Comparison of ENCODE assay signal across 25 cellular contexts in the genomic region with DNA sequence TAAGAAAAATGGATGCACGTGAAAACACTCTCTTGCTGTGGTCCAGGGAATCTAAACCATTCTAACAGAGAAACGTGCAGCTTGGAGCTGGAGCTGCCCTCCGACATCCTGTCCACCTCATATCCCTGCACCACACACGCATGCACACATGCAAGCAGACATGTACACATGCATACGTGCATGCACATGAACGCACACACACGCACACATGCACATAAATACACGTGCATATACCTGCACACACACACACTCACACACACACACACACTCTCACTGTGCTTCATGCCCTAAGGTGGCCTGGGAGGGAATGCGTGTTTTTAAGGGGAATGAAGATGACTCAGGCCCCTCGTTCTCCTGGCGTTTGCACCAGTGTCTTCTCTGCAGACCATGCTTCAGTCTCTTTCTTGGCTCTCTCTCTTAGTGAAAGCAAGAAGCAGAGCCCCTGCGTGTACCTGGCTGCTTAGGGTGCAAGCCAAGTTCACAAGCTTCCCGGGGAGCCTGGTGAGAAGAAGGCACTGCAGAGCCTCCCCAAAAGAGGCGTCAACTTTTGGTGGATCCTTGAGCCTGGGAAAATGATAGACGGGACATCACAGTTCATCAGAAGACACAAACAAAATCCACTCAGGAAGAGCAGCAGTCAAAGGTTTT.
DNase-seq lines count a peak whose midpoint lies in the region; FAIRE-seq lines count a peak whose summit lies in the region.
"Had no signal": no experiment of that assay in that cellular context is flagged by ENCODE, and none has a peak within 500 bp of the region (broad histone marks: within the 10 kb centered on the region; RNA-seq: fewer than 3 reads in every experiment).

No MANE protein-coding gene starts in this region.

- H3K79me1 ChIP-seq in mesenchymal stem cell (replicated peaks; ENCODE audit: low read length, poor library complexity, severe bottlenecking) = no peaks in the 10 kb centered on the region

- no peaks in the 10 kb centered on the region for H3K27me3 ChIP-seq in mesenchymal stem cell (ENCODE audit: control insufficient read depth in 1 of 2, insufficient read depth in 1 of 2, low read length in 2 of 2)
- H3K27me3 ChIP-seq: spleen, tibial nerve had no signal

- peak; percentile 93 for FAIRE-seq in urothelium cell line (lab: Jason Lieb, UNC)
- FAIRE-seq: endothelial cell of umbilical vein had no signal

- H3K4me1 ChIP-seq in mesenchymal stem cell (ENCODE audit: control insufficient read depth, insufficient read depth, low read depth, low read length) = peaks cover 7% of the 10 kb centered on the region
- H3K4me1 ChIP-seq: tibial nerve had no signal

- H3K9ac ChIP-seq in mesenchymal stem cell (ENCODE audit: low read length) = no peak overlapping the region
- H3K9ac ChIP-seq: SK-N-SH had no signal

- H3K9me3 ChIP-seq in mesenchymal stem cell (ENCODE audit: control insufficient read depth, low read length) = no peaks in the 10 kb centered on the region
- H3K9me3 ChIP-seq: SK-N-SH, spleen, tibial nerve had no signal

- no peak overlapping the region for H3K4ac ChIP-seq in mesenchymal stem cell (ENCODE audit: low read depth in 1 of 2, low read length in 2 of 2)

- no peak overlapping the region for H2BK12ac ChIP-seq in mesenchymal stem cell (ENCODE audit: low read length in 2 of 2)

- no peak overlapping the region for H2BK5ac ChIP-seq in mesenchymal stem cell (ENCODE audit: low read depth, low read length, poor library complexity, severe bottlenecking)

- no peak overlapping the region for H4K8ac ChIP-seq in mesenchymal stem cell (ENCODE audit: low read length)

- no peak overlapping the region for H3K4me2 ChIP-seq in mesenchymal stem cell (ENCODE audit: low read length, poor library complexity, severe bottlenecking)
- H3K4me2 ChIP-seq: SK-N-SH had no signal

- H3K18ac ChIP-seq in mesenchymal stem cell (ENCODE audit: low read depth in 1 of 2, low read length in 2 of 2) = no peak overlapping the region

- no peaks in the 10 kb centered on the region for H3K36me3 ChIP-seq in mesenchymal stem cell (ENCODE audit: control insufficient read depth in 1 of 2, insufficient read depth in 2 of 2, low read depth in 1 of 2, low read length in 2 of 2)
- H3K36me3 ChIP-seq: spleen had no signal

- no peak overlapping the region for H3K27ac ChIP-seq in mesenchymal stem cell (ENCODE audit: low read length, poor library complexity, severe bottlenecking)
- H3K27ac ChIP-seq: tibial nerve, VCaP had no signal

- peak overlapping the region; percentile 2 for H4K91ac ChIP-seq in mesenchymal stem cell (ENCODE audit: low read length)

- no peak overlapping the region for H2AFZ ChIP-seq in mesenchymal stem cell (ENCODE audit: low read depth, low read length)

- H2BK120ac ChIP-seq in mesenchymal stem cell (ENCODE audit: low read depth, low read length) = no peak overlapping the region

- peak; percentile 4 to 8 for DNase-seq in activated T-cell treated with anti-CD3 and anti-CD28 coated beads, Interleukin-2, amount 50 U/mL, for 48 hours
- no peak for DNase-seq in activated T-cell treated with anti-CD3 and anti-CD28 coated beads, Interleukin-2, amount 50 U/mL, for 1 hour
- peak; percentile 21 for DNase-seq in SW480 (ENCODE audit: low spot score)
- DNase-seq in mesenchymal stem cell = no peak
- DNase-seq in urothelium cell line (ENCODE audit: low spot score) = peak; percentile 9
- no peak for DNase-seq in NCI-H1694 treated with DMSO at 0.1 percent for 48 hours (lab: John Stamatoyannopoulos, UW)
- DNase-seq in cortex of kidney (lab: John Stamatoyannopoulos, UW) = no peak
- DNase-seq in activated gamma-delta T cell (lab: John Stamatoyannopoulos, UW) = no peak
- DNase-seq: 8988T; activated CD4-positive, alpha-beta T cell treated with anti-CD3 and anti-CD28 coated beads, Interleukin-2, amount 10 ng/mL, durations not matched to agents 7 days and 5 days; CD8-positive, alpha-beta memory T cell; DMS153; NCI-H1092 treated with DMSO at 0.1 percent for 48 hours; NCI-H2029 treated with DMSO at 0.1 percent for 48 hours; NCI-H748 treated with DMSO at 0.1 percent for 48 hours; occipital lobe; retina; SK-N-SH; spleen; stimulated activated CD4-positive, alpha-beta T cell treated with anti-CD3 and anti-CD28 coated beads, Interleukin-2, amount 100 ng/mL, for 48 hours; stimulated activated naive CD8-positive, alpha-beta T cell treated with anti-CD3 and anti-CD28 coated beads, Interleukin-15, amount 100 ng/mL, for 72 hours had no signal

- no peak overlapping the region for H2AK5ac ChIP-seq in mesenchymal stem cell (ENCODE audit: low read length, severe bottlenecking)

- no peak overlapping the region for H3K23ac ChIP-seq in mesenchymal stem cell (ENCODE audit: low read length in 2 of 2)

- H2BK15ac ChIP-seq in mesenchymal stem cell (ENCODE audit: low read depth, poor library complexity, severe bottlenecking) = no peak overlapping the region

- no peak overlapping the region for H3K14ac ChIP-seq in mesenchymal stem cell (ENCODE audit: low read length in 2 of 2)

- WGBS in mesenchymal stem cell = 92% methylated on average over 14 of the region's 15 CpGs

- no peak overlapping the region for H3K4me3 ChIP-seq in mesenchymal stem cell (ENCODE audit: insufficient read depth in 1 of 2, low read depth in 1 of 2, low read length in 2 of 2)
- H3K4me3 ChIP-seq: lung, tibial nerve had no signal

Comparison
In these comparisons a context has a peak if more than half of its experiments do, and no peak if none do; other contexts are left out.
1. DNase-seq: peak in activated T-cell treated with anti-CD3 and anti-CD28 coated beads, Interleukin-2, amount 50 U/mL, for 48 hours (2 of 2), SW480 (single experiment) and urothelium cell line (single experiment); none in activated T-cell treated with anti-CD3 and anti-CD28 coated beads, Interleukin-2, amount 50 U/mL, for 1 hour (single experiment), mesenchymal stem cell (single experiment), NCI-H1694 treated with DMSO at 0.1 percent for 48 hours (single experiment), cortex of kidney (single experiment) and activated gamma-delta T cell (single experiment).